ENCODE assay signal across 18 cellular contexts in genomic region chr5:156482816-156483215, GRCh38.
"Had no signal": no experiment of that assay in that cellular context is flagged by ENCODE, and none has a peak within 500 bp of the region (broad histone marks: within the 10 kb centered on the region; RNA-seq: fewer than 3 reads in every experiment).

No MANE protein-coding gene starts in this region.

- H3K9me3 Mint-ChIP-seq: natural killer cell had no signal

- DNase-seq: colonic mucosa; dermis blood vessel endothelial cell; heart right ventricle; hypothalamus; kidney glomerular epithelial cell; natural killer cell; nucleus accumbens; ovary; right cardiac atrium; stimulated activated CD4-positive, alpha-beta T cell treated with anti-CD3 and anti-CD28 coated beads, Interleukin-4, amount 100 ng/mL, for 1 hour; stimulated activated CD8-positive, alpha-beta memory T cell treated with anti-CD3 and anti-CD28 coated beads, Interleukin-4, amount 100 ng/mL, for 48 hours; stimulated activated naive CD8-positive, alpha-beta T cell treated with anti-CD3 and anti-CD28 coated beads, Interleukin-15, Interleukin-2, amounts not matched to agents 100 U/mL and 50 U/mL, for 24 hours; thyroid gland had no signal

- H3K27ac Mint-ChIP-seq: natural killer cell; neural progenitor cell; stimulated activated effector memory CD8-positive, alpha-beta T cell treated with anti-CD3 and anti-CD28 coated beads, Interleukin-12 subunit alpha, Interleukin-12 subunit beta, amount 100 ng/mL, for 72 hours; type B pancreatic cell had no signal

- H3K27me3 Mint-ChIP-seq: type B pancreatic cell had no signal

- H2AFZ ChIP-seq: neural progenitor cell had no signal

- H3K4me3 ChIP-seq: colonic mucosa, heart right ventricle, neural progenitor cell, ovary, smooth muscle cell, suprapubic skin, thyroid gland had no signal

- H3K9ac ChIP-seq: neural progenitor cell had no signal

- H3K36me3 ChIP-seq: colonic mucosa, heart right ventricle, neural progenitor cell, ovary, suprapubic skin, thyroid gland had no signal

- H3K27ac ChIP-seq: colonic mucosa, heart right ventricle, neural progenitor cell, ovary, suprapubic skin, thyroid gland had no signal

- H3K27me3 ChIP-seq: colonic mucosa, heart right ventricle, neural progenitor cell, ovary, suprapubic skin, thyroid gland had no signal

- H3K36me3 Mint-ChIP-seq: natural killer cell; neural progenitor cell; stimulated activated effector memory CD8-positive, alpha-beta T cell treated with anti-CD3 and anti-CD28 coated beads, Interleukin-12 subunit alpha, Interleukin-12 subunit beta, amount 100 ng/mL, for 72 hours had no signal

- H3K9me3 ChIP-seq: colonic mucosa, ovary, thyroid gland had no signal

- H3K4me1 ChIP-seq: colonic mucosa, suprapubic skin had no signal

- H3K4me1 Mint-ChIP-seq: natural killer cell; stimulated activated effector memory CD8-positive, alpha-beta T cell treated with anti-CD3 and anti-CD28 coated beads, Interleukin-12 subunit alpha, Interleukin-12 subunit beta, amount 100 ng/mL, for 72 hours had no signal

- H3K4me3 Mint-ChIP-seq: natural killer cell; neural progenitor cell; stimulated activated effector memory CD8-positive, alpha-beta T cell treated with anti-CD3 and anti-CD28 coated beads, Interleukin-12 subunit alpha, Interleukin-12 subunit beta, amount 100 ng/mL, for 72 hours; type B pancreatic cell had no signal

- H3K4me2 ChIP-seq: neural progenitor cell, smooth muscle cell had no signal
